ENCODE assay signal across 18 cellular contexts in genomic region chr2:212549463-212549862, GRCh38.
DNase-seq lines count a peak whose midpoint lies in the region; ATAC-seq lines count a peak whose summit lies in the region.
"Had no signal": no experiment of that assay in that cellular context is flagged by ENCODE, and none has a peak within 500 bp of the region (broad histone marks: within the 10 kb centered on the region; RNA-seq: fewer than 3 reads in every experiment).

No MANE protein-coding gene starts in this region.

- peak; percentile 31 for DNase-seq in COR-L47 (lab: John Stamatoyannopoulos, UW)
- DNase-seq in NCI-H146 (lab: John Stamatoyannopoulos, UW): peak; percentile 43
- peak; percentile 38 for DNase-seq in NCI-H774 (lab: John Stamatoyannopoulos, UW)
- DNase-seq in ecto neural progenitor cell (ENCODE audit: low spot score): no peak
- DNase-seq: activated CD4-positive, alpha-beta T cell treated with anti-CD3 and anti-CD28 coated beads, Interleukin-2, amount 10 ng/mL, durations not matched to agents 7 days and 5 days; activated naive CD8-positive, alpha-beta T cell treated with anti-CD3 and anti-CD28 coated beads, Interleukin-2, amount 10 ng/mL, durations not matched to agents 7 days and 5 days; CD8-positive, alpha-beta memory T cell; glutamatergic neuron; H9; Kasumi-1; NCI-H446 treated with DMSO at 0.1 percent for 48 hours; SW 1271; thyroid gland had no signal

- H3K36me3 ChIP-seq in neuron (ENCODE audit: insufficient read depth, low read length): no peaks in the 10 kb centered on the region
- H3K36me3 ChIP-seq: thyroid gland had no signal

- peaks cover 18% of the 10 kb centered on the region for H3K4me1 ChIP-seq in neuron (ENCODE audit: insufficient read depth, low read length)

- no peak for ATAC-seq in HG02870 (IDR thresholded peaks at IDR 0.05; ENCODE audit: unreplicated experiment)
- no peak for ATAC-seq in HG02884 (IDR thresholded peaks at IDR 0.05; ENCODE audit: unreplicated experiment)
- ATAC-seq: left lobe of liver; stimulated activated memory B cell treated with anti-CD40 and anti-IgM and Interleukin-4, amounts not matched to agents 10 μg/mL and 1 μg/mL and 100 μg/mL, for 72 hours had no signal

- no peaks in the 10 kb centered on the region for H3K9me3 ChIP-seq in neuron (ENCODE audit: low read length)
- H3K9me3 ChIP-seq: thyroid gland had no signal

- no peaks in the 10 kb centered on the region for H3K27me3 ChIP-seq in neuron (ENCODE audit: insufficient read depth, low read length)
- H3K27me3 ChIP-seq: thyroid gland had no signal

- no peak overlapping the region for H3K4me3 ChIP-seq in neuron (ENCODE audit: low read length)
- H3K4me3 ChIP-seq: thyroid gland had no signal

- peak overlapping the region; percentile 62 for H2AFZ ChIP-seq in neuron (ENCODE audit: low read depth, low read length)
